ENCODE assay signal across 8 cellular contexts in genomic region chr22:32985899-32986772, GRCh38.
DNase-seq lines count a peak whose midpoint lies in the region; ATAC-seq and TF ChIP-seq lines count a peak whose summit lies in the region.

No MANE protein-coding gene starts in this region.

- H3K27me3 Mint-ChIP-seq in activated CD4-positive, alpha-beta memory T cell treated with anti-CD3 and anti-CD28 coated beads for 36 hours = peaks cover 4% of the 10 kb centered on the region

- peak; percentile 93 for TF ChIP-seq CTCF in epithelial cell of proximal tubule (conservative IDR thresholded peaks at IDR 0.05; ENCODE audit: low read depth, low read length)

- peak in 5 of 6 experiments; percentile 4 to 27 (median 7) for DNase-seq in stimulated activated naive CD4-positive, alpha-beta T cell (lab: John Stamatoyannopoulos, UW)
- DNase-seq in stimulated activated naive CD4-positive, alpha-beta T cell treated with Interleukin-2 at 50 U/mL for 16 hours (lab: John Stamatoyannopoulos, UW) = no peak
- DNase-seq in NCI-H2227 treated with DMSO at 0.1 percent for 48 hours (lab: John Stamatoyannopoulos, UW) = peak; percentile 41
- DNase-seq in activated CD4-positive, alpha-beta memory T cell treated with anti-CD3 and anti-CD28 coated beads for 36 hours = peak; percentile 57
- no peak for DNase-seq in epithelial cell of proximal tubule (ENCODE audit: low read depth)
- peak; percentile 81 for DNase-seq in midbrain (lab: John Stamatoyannopoulos, UW)
- DNase-seq in stromal cell of bone marrow (ENCODE audit: low read depth) = peak; percentile 58

- CTCF ChIA-PET in activated CD4-positive, alpha-beta memory T cell treated with anti-CD3 and anti-CD28 coated beads for 36 hours (lab: Charles Lee) = interaction anchor here (1.3 to 3.7 kb wide), 3 partner anchors 14 to 458 kb away, joined by 4 to 18 read pairs (median 9); no protein-coding TSS in a partner anchor

- ATAC-seq in GM21390 (IDR thresholded peaks at IDR 0.05; ENCODE audit: unreplicated experiment) = no peak

- POLR2A ChIA-PET in activated CD4-positive, alpha-beta memory T cell treated with anti-CD3 and anti-CD28 coated beads for 36 hours (lab: Charles Lee) = no interaction called here

- H3K36me3 Mint-ChIP-seq in activated CD4-positive, alpha-beta memory T cell treated with anti-CD3 and anti-CD28 coated beads for 36 hours = no peaks in the 10 kb centered on the region

- H3K4me1 Mint-ChIP-seq in activated CD4-positive, alpha-beta memory T cell treated with anti-CD3 and anti-CD28 coated beads for 36 hours (ENCODE audit: low read depth) = no peaks in the 10 kb centered on the region

- no peak overlapping the region for H3K4me3 Mint-ChIP-seq in activated CD4-positive, alpha-beta memory T cell treated with anti-CD3 and anti-CD28 coated beads for 36 hours

- H3K27ac Mint-ChIP-seq in activated CD4-positive, alpha-beta memory T cell treated with anti-CD3 and anti-CD28 coated beads for 36 hours = no peak overlapping the region

- intact Hi-C loops in activated CD4-positive, alpha-beta memory T cell treated with anti-CD3 and anti-CD28 coated beads for 36 hours (cut with micrococcal nuclease) = loop anchor here (5.0 kb wide), 1 partner anchor 324 kb away; no protein-coding TSS in a partner anchor

- no peaks in the 10 kb centered on the region for H3K9me3 Mint-ChIP-seq in activated CD4-positive, alpha-beta memory T cell treated with anti-CD3 and anti-CD28 coated beads for 36 hours

- no peak overlapping the region for H3K4me3 ChIP-seq in epithelial cell of proximal tubule (ENCODE audit: low read depth, low read length)

Comparison
In these comparisons a context has a peak if more than half of its experiments do, and no peak if none do; other contexts are left out.
1. DNase-seq: peak in stimulated activated naive CD4-positive, alpha-beta T cell (5 of 6), NCI-H2227 treated with DMSO at 0.1 percent for 48 hours (single experiment), activated CD4-positive, alpha-beta memory T cell treated with anti-CD3 and anti-CD28 coated beads for 36 hours (single experiment), midbrain (single experiment) and stromal cell of bone marrow (single experiment); none in stimulated activated naive CD4-positive, alpha-beta T cell treated with Interleukin-2 at 50 U/mL for 16 hours (single experiment) and epithelial cell of proximal tubule (single experiment).